ENCODE assay signal across 6 cellular contexts in genomic region chr17:30624180-30624579, GRCh38.
A peak's percentile ranks its signal among the peaks of the same experiment; 100 is the strongest.
DNase-seq lines count a peak whose midpoint lies in the region; ATAC-seq and TF ChIP-seq lines count a peak whose summit lies in the region.
"Not testable (repeated sequence)": the region's sequence is repeated elsewhere in the genome, so short reads cannot be mapped to it uniquely, and the experiment has no call there.

No MANE protein-coding gene starts in this region.

- H4K8ac ChIP-seq in H9 (replicated peaks; ENCODE audit: insufficient read length, low read depth, low read length) = not testable (repeated sequence)

- H3K4ac ChIP-seq in H9 (ENCODE audit: low read depth, low read length) = not testable (repeated sequence)

- H3K4me2 ChIP-seq in H9 (ENCODE audit: insufficient read depth, insufficient read length, low read length) = not testable (repeated sequence)

- H2BK5ac ChIP-seq in H9 (ENCODE audit: insufficient read length, low read length) = not testable (repeated sequence)

- DNase-seq in D341Med (ENCODE audit: low spot score) (peak; percentile 30), Right ventricle myocardium inferior (ENCODE audit: missing footprints) (peak; percentile 65), islet precursor cell (peak; percentile 38)
- not testable (repeated sequence) for DNase-seq in H9, T-helper 17 cell, endodermal cell

- not testable (repeated sequence) for H3T11ph ChIP-seq in H9 (ENCODE audit: low read length)

- H3K4me3 Mint-ChIP-seq in H9, endodermal cell: not testable (repeated sequence)
- H3K4me3 Mint-ChIP-seq in T-helper 17 cell = peak overlapping the region; percentile 45

- not testable (repeated sequence) for H3K4me1 Mint-ChIP-seq in H9, T-helper 17 cell, endodermal cell

- H3K23me2 ChIP-seq in H9 (ENCODE audit: insufficient read length, low read depth, low read length, poor library complexity, severe bottlenecking) = not testable (repeated sequence)

- H4K91ac ChIP-seq in H9 (ENCODE audit: insufficient read length, low read depth, low read length) = not testable (repeated sequence)

- H3K79me1 ChIP-seq in H9 (ENCODE audit: insufficient read depth, low read depth, low read length, poor library complexity, severe bottlenecking) = not testable (repeated sequence)

- not testable (repeated sequence) for TF ChIP-seq CTCF in H9 (conservative IDR thresholded peaks at IDR 0.05); endodermal cell (conservative IDR thresholded peaks at IDR 0.05)

- H3K79me2 ChIP-seq in H9 (ENCODE audit: insufficient read depth, low read length) = not testable (repeated sequence)

- ATAC-seq in T-helper 17 cell, Right ventricle myocardium inferior: not testable (repeated sequence)

- H2BK15ac ChIP-seq in H9 (ENCODE audit: low read depth, low read length) = not testable (repeated sequence)

- H4K5ac ChIP-seq in H9 (ENCODE audit: insufficient read length, low read depth, low read length) = not testable (repeated sequence)

- H3K27ac ChIP-seq in H9 (ENCODE audit: insufficient read length, low read depth, low read length); endodermal cell (ENCODE audit: low read depth, low read length): not testable (repeated sequence)

- not testable (repeated sequence) for H3K14ac ChIP-seq in H9 (ENCODE audit: insufficient read depth, low read length)

- H4K20me1 ChIP-seq in H9 (ENCODE audit: control insufficient read depth, insufficient read depth, insufficient read length) = not testable (repeated sequence)

- H3K4me1 ChIP-seq in H9 (ENCODE audit: insufficient read depth, low read length); endodermal cell (ENCODE audit: control insufficient read depth, insufficient read depth, low read length): not testable (repeated sequence)

- no CpG with 5 or more reads among the region's 16 CpGs for WGBS in H9 (ENCODE audit: extremely low coverage, insufficient read length, low lambda C conversion rate)
- WGBS in endodermal cell (ENCODE audit: insufficient coverage in 1 of 2, insufficient read length in 1 of 2), 2 experiments = 94 to 98% methylated on average over 15 to 16 of the region's 16 CpGs

- H3K9me3 Mint-ChIP-seq in H9, endodermal cell: not testable (repeated sequence)

- H3K27me3 Mint-ChIP-seq in H9 (ENCODE audit: low read depth); T-helper 17 cell; endodermal cell (ENCODE audit: insufficient read depth): not testable (repeated sequence)

- not testable (repeated sequence) for H3K56ac ChIP-seq in H9 (ENCODE audit: insufficient read length, low read depth, low read length)

- intact Hi-C loops in Right ventricle myocardium inferior (cut with DNase I) = not testable (repeated sequence)

- H3K36me3 Mint-ChIP-seq in H9 (ENCODE audit: insufficient read depth in 1 of 3, low read depth in 3 of 3) (peaks cover 7 to 17% (median 13%) of the 10 kb centered on the region in 3 experiments), endodermal cell (ENCODE audit: low read depth) (peaks cover 13% of the 10 kb centered on the region)
- H3K36me3 Mint-ChIP-seq in T-helper 17 cell (ENCODE audit: low read depth) = not testable (repeated sequence)

- not testable (repeated sequence) for H3K18ac ChIP-seq in H9 (ENCODE audit: insufficient read length, low read depth, low read length)

- H3K36me3 ChIP-seq in endodermal cell (ENCODE audit: control insufficient read depth, insufficient read depth, low read length) = not testable (repeated sequence)

- H2AFZ ChIP-seq in H9 (ENCODE audit: low read length) = not testable (repeated sequence)

- H2BK20ac ChIP-seq in H9 (ENCODE audit: low read depth, low read length, poor library complexity, severe bottlenecking) = not testable (repeated sequence)

- H3K23ac ChIP-seq in H9 (ENCODE audit: insufficient read length, low read depth, low read length) = not testable (repeated sequence)

- not testable (repeated sequence) for H3K27me3 ChIP-seq in H9 (ENCODE audit: insufficient read depth, low read length); endodermal cell (ENCODE audit: control insufficient read depth, insufficient read depth, low read length, poor library complexity, severe bottlenecking)

- H2AK5ac ChIP-seq in H9 (ENCODE audit: insufficient read length, low read length) = not testable (repeated sequence)

- H3K9me3 ChIP-seq in H9 (ENCODE audit: control insufficient read depth, low read depth, low read length); T-helper 17 cell (ENCODE audit: control insufficient read depth, low read length, poor library complexity, severe bottlenecking); endodermal cell (ENCODE audit: control insufficient read depth, low read length): not testable (repeated sequence)

- H3K9ac ChIP-seq in H9 (ENCODE audit: extremely low read depth, insufficient read length, low read length); endodermal cell (ENCODE audit: extremely low read depth, low read length, poor library complexity, severe bottlenecking): not testable (repeated sequence)

- not testable (repeated sequence) for H2BK12ac ChIP-seq in H9 (ENCODE audit: insufficient read length, low read depth, low read length)

- H3K27ac Mint-ChIP-seq in H9 (peak overlapping the region; percentile 41 to 85 (median 58); a peak in 4 of 7 replicates), endodermal cell (peak overlapping the region; percentile 18)
- not testable (repeated sequence) for H3K27ac Mint-ChIP-seq in T-helper 17 cell

- H2BK120ac ChIP-seq in H9 (ENCODE audit: low read depth, low read length, poor library complexity, severe bottlenecking) = not testable (repeated sequence)

- not testable (repeated sequence) for H3K4me3 ChIP-seq in endodermal cell (ENCODE audit: low read length)
